In genomic region chr12:121239704-121240420, GRCh38 we compare ENCODE assay signal across 10 cellular contexts. TPM values are rescaled to one million over a fixed set of nuclear protein-coding genes. Genes with fewer than 3 reads are reported as not detected.
A peak's percentile ranks its signal among the peaks of the same experiment; 100 is the strongest.
DNase-seq lines count a peak whose midpoint lies in the region; ATAC-seq and TF ChIP-seq lines count a peak whose summit lies in the region.
"Had no signal": no experiment of that assay in that cellular context is flagged by ENCODE, and none has a peak within 500 bp of the region (broad histone marks: within the 10 kb centered on the region; RNA-seq: fewer than 3 reads in every experiment).

No MANE protein-coding gene starts in this region.

- no peak for TF ChIP-seq EP300 in suprapubic skin (IDR thresholded peaks at IDR 0.05)

- H3K4me1 ChIP-seq in hepatocyte (ENCODE audit: insufficient read depth) (peaks cover 11% of the 10 kb centered on the region), suprapubic skin (peaks cover 30% of the 10 kb centered on the region)

- H3K4me3 ChIP-seq in hepatocyte (no peak overlapping the region), suprapubic skin (peak overlapping the region; percentile 36)

- peak overlapping the region; percentile 43 for H3K4me3 Mint-ChIP-seq in activated T-cell treated with anti-CD3 and anti-CD28 coated beads, Interleukin-2, amount 50 U/mL, for 24 hours
- H3K4me3 Mint-ChIP-seq in activated CD4-positive, alpha-beta memory T cell treated with anti-CD3 and anti-CD28 coated beads for 36 hours: peak overlapping the region; percentile 57

- H3K9me3 Mint-ChIP-seq in activated T-cell treated with anti-CD3 and anti-CD28 coated beads, Interleukin-2, amount 50 U/mL, for 24 hours: no peaks in the 10 kb centered on the region
- no peaks in the 10 kb centered on the region for H3K9me3 Mint-ChIP-seq in activated CD4-positive, alpha-beta memory T cell treated with anti-CD3 and anti-CD28 coated beads for 36 hours

- H3K27ac ChIP-seq in hepatocyte (peak overlapping the region; percentile 31), suprapubic skin (peak overlapping the region; percentile 60)

- H3K27me3 Mint-ChIP-seq in activated T-cell treated with anti-CD3 and anti-CD28 coated beads, Interleukin-2, amount 50 U/mL, for 24 hours: no peaks in the 10 kb centered on the region
- no peaks in the 10 kb centered on the region for H3K27me3 Mint-ChIP-seq in activated CD4-positive, alpha-beta memory T cell treated with anti-CD3 and anti-CD28 coated beads for 36 hours

- CTCF ChIA-PET in activated CD4-positive, alpha-beta memory T cell treated with anti-CD3 and anti-CD28 coated beads for 36 hours (lab: Charles Lee): interaction anchor here (0.7 to 2.9 kb wide), 7 partner anchors 10 to 657 kb away, joined by 3 to 36 read pairs (median 4); no protein-coding TSS in a partner anchor

- peak overlapping the region; percentile 81 for H3K27ac Mint-ChIP-seq in activated T-cell treated with anti-CD3 and anti-CD28 coated beads, Interleukin-2, amount 50 U/mL, for 24 hours
- H3K27ac Mint-ChIP-seq in activated CD4-positive, alpha-beta memory T cell treated with anti-CD3 and anti-CD28 coated beads for 36 hours: peak overlapping the region; percentile 79

- H2AFZ ChIP-seq in hepatocyte: no peak overlapping the region

- ATAC-seq in GM21576 (IDR thresholded peaks at IDR 0.05; ENCODE audit: unreplicated experiment): no peak

- H3K79me2 ChIP-seq in hepatocyte: no peaks in the 10 kb centered on the region

- H3K4me2 ChIP-seq in hepatocyte: no peak overlapping the region

- DNase-seq in activated T-cell treated with anti-CD3 and anti-CD28 coated beads, Interleukin-2, amount 50 U/mL, for 24 hours: no peak
- DNase-seq in activated T-cell treated with anti-CD3 and anti-CD28 coated beads, Interleukin-2, amount 50 U/mL, for 1 hour: no peak
- DNase-seq in activated CD4-positive, alpha-beta memory T cell treated with anti-CD3 and anti-CD28 coated beads for 36 hours: no peak
- DNase-seq in hepatocyte (ENCODE audit: low spot score) (no peak), suprapubic skin (ENCODE audit: low spot score in 2 of 2) (no peak), NCI-H1048 (lab: John Stamatoyannopoulos, UW) (no peak), anterior cingulate cortex (lab: John Stamatoyannopoulos, UW) (no peak)
- DNase-seq: esophagus squamous epithelium, NCI-H510A had no signal

- H3K36me3 ChIP-seq in hepatocyte (replicated peaks; ENCODE audit: insufficient read depth, low read depth) (no peaks in the 10 kb centered on the region), suprapubic skin (peaks cover 50% of the 10 kb centered on the region)

- no peaks in the 10 kb centered on the region for H3K9me2 ChIP-seq in hepatocyte (replicated peaks; ENCODE audit: insufficient read depth)

- intact Hi-C loops in activated CD4-positive, alpha-beta memory T cell treated with anti-CD3 and anti-CD28 coated beads for 36 hours (cut with micrococcal nuclease): no loop called here

- H3K27me3 ChIP-seq in hepatocyte (no peaks in the 10 kb centered on the region), suprapubic skin (no peaks in the 10 kb centered on the region)
- H3K27me3 ChIP-seq: esophagus squamous epithelium had no signal

- no peaks in the 10 kb centered on the region for H4K20me1 ChIP-seq in hepatocyte (ENCODE audit: insufficient read depth, poor library complexity, severe bottlenecking)

- H3K4me1 Mint-ChIP-seq in activated T-cell treated with anti-CD3 and anti-CD28 coated beads, Interleukin-2, amount 50 U/mL, for 24 hours (ENCODE audit: low read depth): peaks cover 34% of the 10 kb centered on the region
- peaks cover 32% of the 10 kb centered on the region for H3K4me1 Mint-ChIP-seq in activated CD4-positive, alpha-beta memory T cell treated with anti-CD3 and anti-CD28 coated beads for 36 hours (ENCODE audit: low read depth)

- no peak for TF ChIP-seq POLR2A in suprapubic skin (IDR thresholded peaks at IDR 0.05)

- WGBS in hepatocyte (ENCODE audit: low lambda C conversion rate, missing lambda C conversion rate): 75% methylated on average over 12 of the region's 12 CpGs
- 70% methylated on average over 12 of the region's 12 CpGs for WGBS in suprapubic skin

- no peak for TF ChIP-seq CTCF in hepatocyte (IDR thresholded peaks at IDR 0.05; ENCODE audit: poor library complexity)
- TF ChIP-seq CTCF in suprapubic skin (IDR thresholded peaks at IDR 0.05): no peak

- H3K9me3 ChIP-seq in hepatocyte (ENCODE audit: low read depth): no peaks in the 10 kb centered on the region
- no peaks in the 10 kb centered on the region for H3K9me3 ChIP-seq in suprapubic skin
- H3K9me3 ChIP-seq: esophagus squamous epithelium had no signal

- H3K36me3 Mint-ChIP-seq in activated T-cell treated with anti-CD3 and anti-CD28 coated beads, Interleukin-2, amount 50 U/mL, for 24 hours (ENCODE audit: low read depth): peaks cover 79% of the 10 kb centered on the region
- H3K36me3 Mint-ChIP-seq in activated CD4-positive, alpha-beta memory T cell treated with anti-CD3 and anti-CD28 coated beads for 36 hours: peaks cover 16% of the 10 kb centered on the region

- POLR2A ChIA-PET in activated CD4-positive, alpha-beta memory T cell treated with anti-CD3 and anti-CD28 coated beads for 36 hours (lab: Charles Lee): interaction anchor here (1.1 to 2.3 kb wide), 3 partner anchors 15 to 156 kb away, joined by 4 to 9 read pairs (median 5); no protein-coding TSS in a partner anchor

RNA-seq across cellular contexts. Expression of gene P2RX4, which starts 29.9 kb away (rescaled TPM):
- total RNA-seq in activated CD4-positive, alpha-beta memory T cell treated with anti-CD3 and anti-CD28 coated beads for 36 hours: 10 to 100 TPM; 53.4 to 57.5 TPM
- total RNA-seq in hepatocyte (81.8 and 114 TPM in 2 replicates), suprapubic skin (10 to 100 TPM in 3 of 4 donors, 1 to 10 TPM in 1; 7.9 to 22.4 (median 15.4) TPM)
- polyA plus RNA-seq in hepatocyte: 68.1 and 94.6 TPM in 2 replicates

RNA-seq across cellular contexts. Expression of gene CAMKK2, which starts 56.6 kb away (rescaled TPM):
- 10 to 100 TPM; 22.0 to 22.4 TPM for total RNA-seq in activated CD4-positive, alpha-beta memory T cell treated with anti-CD3 and anti-CD28 coated beads for 36 hours
- total RNA-seq in hepatocyte (20.2 and 21.5 TPM in 2 replicates), suprapubic skin (10 to 100 TPM; 18.4 to 25.8 (median 25.0) TPM)
- polyA plus RNA-seq in hepatocyte: 16.3 and 21.9 TPM in 2 replicates
